1 cellular context compared by ENCODE assay signal in the genomic region with DNA sequence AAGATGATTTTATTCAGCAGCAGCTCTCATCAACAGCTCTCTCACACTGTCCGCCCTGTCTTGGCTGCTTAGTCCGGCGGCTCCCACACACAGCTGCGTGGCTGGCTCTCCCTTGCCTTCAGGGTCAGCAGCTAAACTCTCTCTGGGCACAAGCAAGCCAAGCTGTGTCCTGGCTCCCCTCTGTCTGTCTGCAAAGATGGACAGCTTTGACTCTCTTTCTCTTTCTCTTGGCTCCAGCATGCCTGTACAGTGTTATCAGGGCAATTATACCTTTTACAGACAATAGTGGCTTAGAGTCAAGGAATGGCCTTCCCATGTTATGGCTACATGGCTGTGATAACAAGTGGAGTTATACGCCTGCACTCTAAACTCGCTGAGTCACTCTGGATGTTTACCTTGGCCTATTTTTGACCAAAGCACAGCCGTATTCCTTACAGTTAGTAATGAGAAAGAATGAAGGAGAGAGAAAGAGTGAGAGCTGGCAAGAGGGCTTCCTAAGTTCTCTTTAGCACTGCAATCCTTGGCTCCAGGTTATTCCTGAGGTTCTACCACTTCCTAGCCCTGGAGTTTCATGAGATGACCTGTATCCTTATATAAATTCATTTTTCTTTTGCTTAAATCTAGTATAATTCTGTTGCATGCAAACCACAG.
TF ChIP-seq lines count a peak whose summit lies in the region.

No MANE protein-coding gene starts in this region.

TF ChIP-seq in HepG2, 621 proteins besides CTCF, POLR2A, EP300 and RAD21 (continued from another document):
- TF ChIP-seq, protein P1, sequence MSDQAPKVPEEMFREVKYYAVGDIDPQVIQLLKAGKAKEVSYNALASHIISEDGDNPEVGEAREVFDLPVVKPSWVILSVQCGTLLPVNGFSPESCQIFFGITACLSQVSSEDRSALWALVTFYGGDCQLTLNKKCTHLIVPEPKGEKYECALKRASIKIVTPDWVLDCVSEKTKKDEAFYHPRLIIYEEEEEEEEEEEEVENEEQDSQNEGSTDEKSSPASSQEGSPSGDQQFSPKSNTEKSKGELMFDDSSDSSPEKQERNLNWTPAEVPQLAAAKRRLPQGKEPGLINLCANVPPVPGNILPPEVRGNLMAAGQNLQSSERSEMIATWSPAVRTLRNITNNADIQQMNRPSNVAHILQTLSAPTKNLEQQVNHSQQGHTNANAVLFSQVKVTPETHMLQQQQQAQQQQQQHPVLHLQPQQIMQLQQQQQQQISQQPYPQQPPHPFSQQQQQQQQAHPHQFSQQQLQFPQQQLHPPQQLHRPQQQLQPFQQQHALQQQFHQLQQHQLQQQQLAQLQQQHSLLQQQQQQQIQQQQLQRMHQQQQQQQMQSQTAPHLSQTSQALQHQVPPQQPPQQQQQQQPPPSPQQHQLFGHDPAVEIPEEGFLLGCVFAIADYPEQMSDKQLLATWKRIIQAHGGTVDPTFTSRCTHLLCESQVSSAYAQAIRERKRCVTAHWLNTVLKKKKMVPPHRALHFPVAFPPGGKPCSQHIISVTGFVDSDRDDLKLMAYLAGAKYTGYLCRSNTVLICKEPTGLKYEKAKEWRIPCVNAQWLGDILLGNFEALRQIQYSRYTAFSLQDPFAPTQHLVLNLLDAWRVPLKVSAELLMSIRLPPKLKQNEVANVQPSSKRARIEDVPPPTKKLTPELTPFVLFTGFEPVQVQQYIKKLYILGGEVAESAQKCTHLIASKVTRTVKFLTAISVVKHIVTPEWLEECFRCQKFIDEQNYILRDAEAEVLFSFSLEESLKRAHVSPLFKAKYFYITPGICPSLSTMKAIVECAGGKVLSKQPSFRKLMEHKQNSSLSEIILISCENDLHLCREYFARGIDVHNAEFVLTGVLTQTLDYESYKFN (CRISPR knock-in tag; conservative IDR thresholded peaks at IDR 0.05), result peak; percentile 81
- TF ChIP-seq PHF21A (CRISPR knock-in tag; IDR thresholded peaks at IDR 0.05), result peak; percentile 31; the same call in 1 of the 2 replicates
- peak; percentile 92 for TF ChIP-seq MEF2D (CRISPR knock-in tag; IDR thresholded peaks at IDR 0.05)
- peak; percentile 59 for TF ChIP-seq SALL1 (CRISPR knock-in tag; IDR thresholded peaks at IDR 0.05)
- TF ChIP-seq KLF11 (CRISPR knock-in tag; IDR thresholded peaks at IDR 0.05), result no peak
- TF ChIP-seq, protein P2, sequence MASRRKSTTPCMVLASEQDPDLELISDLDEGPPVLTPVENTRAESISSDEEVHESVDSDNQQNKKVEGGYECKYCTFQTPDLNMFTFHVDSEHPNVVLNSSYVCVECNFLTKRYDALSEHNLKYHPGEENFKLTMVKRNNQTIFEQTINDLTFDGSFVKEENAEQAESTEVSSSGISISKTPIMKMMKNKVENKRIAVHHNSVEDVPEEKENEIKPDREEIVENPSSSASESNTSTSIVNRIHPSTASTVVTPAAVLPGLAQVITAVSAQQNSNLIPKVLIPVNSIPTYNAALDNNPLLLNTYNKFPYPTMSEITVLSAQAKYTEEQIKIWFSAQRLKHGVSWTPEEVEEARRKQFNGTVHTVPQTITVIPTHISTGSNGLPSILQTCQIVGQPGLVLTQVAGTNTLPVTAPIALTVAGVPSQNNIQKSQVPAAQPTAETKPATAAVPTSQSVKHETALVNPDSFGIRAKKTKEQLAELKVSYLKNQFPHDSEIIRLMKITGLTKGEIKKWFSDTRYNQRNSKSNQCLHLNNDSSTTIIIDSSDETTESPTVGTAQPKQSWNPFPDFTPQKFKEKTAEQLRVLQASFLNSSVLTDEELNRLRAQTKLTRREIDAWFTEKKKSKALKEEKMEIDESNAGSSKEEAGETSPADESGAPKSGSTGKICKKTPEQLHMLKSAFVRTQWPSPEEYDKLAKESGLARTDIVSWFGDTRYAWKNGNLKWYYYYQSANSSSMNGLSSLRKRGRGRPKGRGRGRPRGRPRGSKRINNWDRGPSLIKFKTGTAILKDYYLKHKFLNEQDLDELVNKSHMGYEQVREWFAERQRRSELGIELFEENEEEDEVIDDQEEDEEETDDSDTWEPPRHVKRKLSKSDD (CRISPR knock-in tag; IDR thresholded peaks at IDR 0.05; ENCODE audit: low read depth), result 0 out of 2 replicates have a peak, but pooled peaks have one; percentile 43
- TF ChIP-seq, protein P3, sequence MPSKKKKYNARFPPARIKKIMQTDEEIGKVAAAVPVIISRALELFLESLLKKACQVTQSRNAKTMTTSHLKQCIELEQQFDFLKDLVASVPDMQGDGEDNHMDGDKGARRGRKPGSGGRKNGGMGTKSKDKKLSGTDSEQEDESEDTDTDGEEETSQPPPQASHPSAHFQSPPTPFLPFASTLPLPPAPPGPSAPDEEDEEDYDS (CRISPR knock-in tag; IDR thresholded peaks at IDR 0.05), result peak; percentile 45; the same call in 1 of the 2 replicates
- TF ChIP-seq, protein P4, sequence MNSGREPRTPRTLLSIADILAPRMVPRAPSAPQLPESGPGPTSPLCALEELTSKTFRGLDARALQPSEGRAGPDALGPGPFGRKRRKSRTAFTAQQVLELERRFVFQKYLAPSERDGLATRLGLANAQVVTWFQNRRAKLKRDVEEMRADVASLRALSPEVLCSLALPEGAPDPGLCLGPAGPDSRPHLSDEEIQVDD (CRISPR knock-in tag; IDR thresholded peaks at IDR 0.05; ENCODE audit: borderline replicate concordance), result no peak
- TF ChIP-seq CREM (IDR thresholded peaks at IDR 0.05), result peak; percentile 28; the same call in 1 of the 2 replicates
- no peak for TF ChIP-seq CREM (CRISPR knock-in tag; IDR thresholded peaks at IDR 0.05)
- TF ChIP-seq, protein P5, sequence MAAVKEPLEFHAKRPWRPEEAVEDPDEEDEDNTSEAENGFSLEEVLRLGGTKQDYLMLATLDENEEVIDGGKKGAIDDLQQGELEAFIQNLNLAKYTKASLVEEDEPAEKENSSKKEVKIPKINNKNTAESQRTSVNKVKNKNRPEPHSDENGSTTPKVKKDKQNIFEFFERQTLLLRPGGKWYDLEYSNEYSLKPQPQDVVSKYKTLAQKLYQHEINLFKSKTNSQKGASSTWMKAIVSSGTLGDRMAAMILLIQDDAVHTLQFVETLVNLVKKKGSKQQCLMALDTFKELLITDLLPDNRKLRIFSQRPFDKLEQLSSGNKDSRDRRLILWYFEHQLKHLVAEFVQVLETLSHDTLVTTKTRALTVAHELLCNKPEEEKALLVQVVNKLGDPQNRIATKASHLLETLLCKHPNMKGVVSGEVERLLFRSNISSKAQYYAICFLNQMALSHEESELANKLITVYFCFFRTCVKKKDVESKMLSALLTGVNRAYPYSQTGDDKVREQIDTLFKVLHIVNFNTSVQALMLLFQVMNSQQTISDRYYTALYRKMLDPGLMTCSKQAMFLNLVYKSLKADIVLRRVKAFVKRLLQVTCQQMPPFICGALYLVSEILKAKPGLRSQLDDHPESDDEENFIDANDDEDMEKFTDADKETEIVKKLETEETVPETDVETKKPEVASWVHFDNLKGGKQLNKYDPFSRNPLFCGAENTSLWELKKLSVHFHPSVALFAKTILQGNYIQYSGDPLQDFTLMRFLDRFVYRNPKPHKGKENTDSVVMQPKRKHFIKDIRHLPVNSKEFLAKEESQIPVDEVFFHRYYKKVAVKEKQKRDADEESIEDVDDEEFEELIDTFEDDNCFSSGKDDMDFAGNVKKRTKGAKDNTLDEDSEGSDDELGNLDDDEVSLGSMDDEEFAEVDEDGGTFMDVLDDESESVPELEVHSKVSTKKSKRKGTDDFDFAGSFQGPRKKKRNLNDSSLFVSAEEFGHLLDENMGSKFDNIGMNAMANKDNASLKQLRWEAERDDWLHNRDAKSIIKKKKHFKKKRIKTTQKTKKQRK (IDR thresholded peaks at IDR 0.05; ENCODE audit: low read length), result no peak
- peak; percentile 67; the same call in 1 of the 2 replicates for TF ChIP-seq ZMYM4 (CRISPR knock-in tag; IDR thresholded peaks at IDR 0.05)
- TF ChIP-seq, protein P6, sequence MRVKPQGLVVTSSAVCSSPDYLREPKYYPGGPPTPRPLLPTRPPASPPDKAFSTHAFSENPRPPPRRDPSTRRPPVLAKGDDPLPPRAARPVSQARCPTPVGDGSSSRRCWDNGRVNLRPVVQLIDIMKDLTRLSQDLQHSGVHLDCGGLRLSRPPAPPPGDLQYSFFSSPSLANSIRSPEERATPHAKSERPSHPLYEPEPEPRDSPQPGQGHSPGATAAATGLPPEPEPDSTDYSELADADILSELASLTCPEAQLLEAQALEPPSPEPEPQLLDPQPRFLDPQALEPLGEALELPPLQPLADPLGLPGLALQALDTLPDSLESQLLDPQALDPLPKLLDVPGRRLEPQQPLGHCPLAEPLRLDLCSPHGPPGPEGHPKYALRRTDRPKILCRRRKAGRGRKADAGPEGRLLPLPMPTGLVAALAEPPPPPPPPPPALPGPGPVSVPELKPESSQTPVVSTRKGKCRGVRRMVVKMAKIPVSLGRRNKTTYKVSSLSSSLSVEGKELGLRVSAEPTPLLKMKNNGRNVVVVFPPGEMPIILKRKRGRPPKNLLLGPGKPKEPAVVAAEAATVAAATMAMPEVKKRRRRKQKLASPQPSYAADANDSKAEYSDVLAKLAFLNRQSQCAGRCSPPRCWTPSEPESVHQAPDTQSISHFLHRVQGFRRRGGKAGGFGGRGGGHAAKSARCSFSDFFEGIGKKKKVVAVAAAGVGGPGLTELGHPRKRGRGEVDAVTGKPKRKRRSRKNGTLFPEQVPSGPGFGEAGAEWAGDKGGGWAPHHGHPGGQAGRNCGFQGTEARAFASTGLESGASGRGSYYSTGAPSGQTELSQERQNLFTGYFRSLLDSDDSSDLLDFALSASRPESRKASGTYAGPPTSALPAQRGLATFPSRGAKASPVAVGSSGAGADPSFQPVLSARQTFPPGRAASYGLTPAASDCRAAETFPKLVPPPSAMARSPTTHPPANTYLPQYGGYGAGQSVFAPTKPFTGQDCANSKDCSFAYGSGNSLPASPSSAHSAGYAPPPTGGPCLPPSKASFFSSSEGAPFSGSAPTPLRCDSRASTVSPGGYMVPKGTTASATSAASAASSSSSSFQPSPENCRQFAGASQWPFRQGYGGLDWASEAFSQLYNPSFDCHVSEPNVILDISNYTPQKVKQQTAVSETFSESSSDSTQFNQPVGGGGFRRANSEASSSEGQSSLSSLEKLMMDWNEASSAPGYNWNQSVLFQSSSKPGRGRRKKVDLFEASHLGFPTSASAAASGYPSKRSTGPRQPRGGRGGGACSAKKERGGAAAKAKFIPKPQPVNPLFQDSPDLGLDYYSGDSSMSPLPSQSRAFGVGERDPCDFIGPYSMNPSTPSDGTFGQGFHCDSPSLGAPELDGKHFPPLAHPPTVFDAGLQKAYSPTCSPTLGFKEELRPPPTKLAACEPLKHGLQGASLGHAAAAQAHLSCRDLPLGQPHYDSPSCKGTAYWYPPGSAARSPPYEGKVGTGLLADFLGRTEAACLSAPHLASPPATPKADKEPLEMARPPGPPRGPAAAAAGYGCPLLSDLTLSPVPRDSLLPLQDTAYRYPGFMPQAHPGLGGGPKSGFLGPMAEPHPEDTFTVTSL (CRISPR knock-in tag; IDR thresholded peaks at IDR 0.05; ENCODE audit: borderline replicate concordance), result peak; percentile 67; the same call in 1 of the 2 replicates
- 0 out of 2 replicates have a peak, but pooled peaks have one; percentile 40 for TF ChIP-seq THAP11 (CRISPR knock-in tag; IDR thresholded peaks at IDR 0.05)
- TF ChIP-seq ZKSCAN8 (CRISPR knock-in tag; IDR thresholded peaks at IDR 0.05; ENCODE audit: borderline replicate concordance), result peak; percentile 47; the same call in 1 of the 2 replicates
- peak; percentile 93 for TF ChIP-seq NFE2L1 (CRISPR knock-in tag; IDR thresholded peaks at IDR 0.05; ENCODE audit: borderline replicate concordance)
- TF ChIP-seq ZNF317 (CRISPR knock-in tag; IDR thresholded peaks at IDR 0.05), result 0 out of 2 replicates have a peak, but pooled peaks have one; percentile 42
- TF ChIP-seq, protein P7, sequence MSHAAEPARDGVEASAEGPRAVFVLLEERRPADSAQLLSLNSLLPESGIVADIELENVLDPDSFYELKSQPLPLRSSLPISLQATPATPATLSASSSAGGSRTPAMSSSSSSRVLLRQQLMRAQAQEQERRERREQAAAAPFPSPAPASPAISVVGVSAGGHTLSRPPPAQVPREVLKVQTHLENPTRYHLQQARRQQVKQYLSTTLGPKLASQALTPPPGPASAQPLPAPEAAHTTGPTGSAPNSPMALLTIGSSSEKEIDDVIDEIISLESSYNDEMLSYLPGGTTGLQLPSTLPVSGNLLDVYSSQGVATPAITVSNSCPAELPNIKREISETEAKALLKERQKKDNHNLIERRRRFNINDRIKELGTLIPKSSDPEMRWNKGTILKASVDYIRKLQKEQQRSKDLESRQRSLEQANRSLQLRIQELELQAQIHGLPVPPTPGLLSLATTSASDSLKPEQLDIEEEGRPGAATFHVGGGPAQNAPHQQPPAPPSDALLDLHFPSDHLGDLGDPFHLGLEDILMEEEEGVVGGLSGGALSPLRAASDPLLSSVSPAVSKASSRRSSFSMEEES (CRISPR knock-in tag; IDR thresholded peaks at IDR 0.05), result no peak
- no peak; the same call in none of the 2 replicates for TF ChIP-seq EHMT2 (IDR thresholded peaks at IDR 0.05; ENCODE audit: borderline replicate concordance, low read depth, low read length)
- TF ChIP-seq TP53 (CRISPR knock-in tag; conservative IDR thresholded peaks at IDR 0.05), result no peak
- 0 out of 4 replicates have a peak, but pooled peaks of 1 of the 2 experiments have one; percentile 28 for TF ChIP-seq KLF16 (CRISPR knock-in tag; IDR thresholded peaks at IDR 0.05)
- peak; percentile 49; the same call in 1 of the 2 replicates for TF ChIP-seq FOXA1 (IDR thresholded peaks at IDR 0.05)
- peak; percentile 92 for TF ChIP-seq FOXA1 (CRISPR knock-in tag; IDR thresholded peaks at IDR 0.05)
- peak; percentile 61; the same call in 1 of the 2 replicates for TF ChIP-seq KAT8 (CRISPR knock-in tag; IDR thresholded peaks at IDR 0.05)
- TF ChIP-seq KLF12 (CRISPR knock-in tag; IDR thresholded peaks at IDR 0.05; ENCODE audit: borderline replicate concordance), result no peak
- TF ChIP-seq NFE2 (CRISPR knock-in tag; IDR thresholded peaks at IDR 0.05), result peak; percentile 100
- peak; percentile 26; the same call in 1 of the 2 replicates for TF ChIP-seq ETV5 (CRISPR knock-in tag; IDR thresholded peaks at IDR 0.05; ENCODE audit: borderline replicate concordance)
